Comparison of ENCODE assay signal across 29 cellular contexts in genomic region chr10:98713586-98713985, GRCh38.
DNase-seq lines count a peak whose midpoint lies in the region; ATAC-seq, FAIRE-seq and TF ChIP-seq lines count a peak whose summit lies in the region.
"Had no signal": no experiment of that assay in that cellular context is flagged by ENCODE, and none has a peak within 500 bp of the region (broad histone marks: within the 10 kb centered on the region; RNA-seq: fewer than 3 reads in every experiment).

No MANE protein-coding gene starts in this region.

- TF ChIP-seq CTCF in pancreas (IDR thresholded peaks at IDR 0.05), result no peak

- no peaks in the 10 kb centered on the region for H3K36me3 ChIP-seq in pancreas
- H3K36me3 ChIP-seq: BE2C; BLaER1; BLaER1 treated with 17β-estradiol and CSF1 and Interleukin-3, amounts not matched to agents 10 nM and 100 nM had no signal

- no peak overlapping the region for H3K4me3 ChIP-seq in pancreas
- H3K4me3 ChIP-seq: A549; BLaER1; BLaER1 treated with 17β-estradiol and CSF1 and Interleukin-3, amounts not matched to agents 10 nM and 100 nM had no signal

- H3K27ac ChIP-seq in pancreas, result no peak overlapping the region
- H3K27ac ChIP-seq: 22Rv1; A549; BLaER1; BLaER1 treated with 17β-estradiol and CSF1 and Interleukin-3, amounts not matched to agents 10 nM and 100 nM; C4-2B had no signal

- no peaks in the 10 kb centered on the region for H3K4me1 ChIP-seq in pancreas
- H3K4me1 ChIP-seq: A549; BE2C; BLaER1; BLaER1 treated with 17β-estradiol and CSF1 and Interleukin-3, amounts not matched to agents 10 nM and 100 nM; Caco-2 had no signal

- ATAC-seq in pancreas, result no peak
- ATAC-seq: A549; CD8-positive, alpha-beta T cell had no signal

- H3K27me3 ChIP-seq in pancreas, result peaks cover 0 to 4% (median 0%) of the 10 kb centered on the region in 4 donors
- H3K27me3 ChIP-seq: BE2C; BLaER1; BLaER1 treated with 17β-estradiol and CSF1 and Interleukin-3, amounts not matched to agents 10 nM and 100 nM had no signal

- 55 to 80% methylated on average over 1 of the region's 1 CpG for WGBS in pancreas, 2 donors

- no peaks in the 10 kb centered on the region for H3K9me3 ChIP-seq in pancreas
- H3K9me3 ChIP-seq: A549; BE2C; BLaER1; BLaER1 treated with 17β-estradiol and CSF1 and Interleukin-3, amounts not matched to agents 10 nM and 100 nM; Caco-2 had no signal

- no peak for DNase-seq in pancreas
- no peak for DNase-seq in NCI-H1048 (lab: John Stamatoyannopoulos, UW)
- DNase-seq: 8988T; ACHN; AML-193; BE2C; C1 segment of cervical spinal cord; Caco-2; Calu3; CD4-positive, alpha-beta memory T cell; CD4-positive, alpha-beta T cell; CD4-positive, CD25-positive, alpha-beta regulatory T cell; CD8-positive, alpha-beta memory T cell; CD8-positive, alpha-beta T cell; COR-L47; DMS 273 treated with DMSO at 0.1 percent for 48 hours; DMS153; DMS53; DMS79; DMS79 treated with DMSO at 0.1 percent for 48 hours; DND-41; EL had no signal

- peak; percentile 54 for FAIRE-seq in pancreas (lab: Jason Lieb, UNC)
- FAIRE-seq: A204.1, A549, D721Med had no signal

- intact Hi-C loops in pancreas (cut with DNase I), result no loop called here
